In the genomic region with DNA sequence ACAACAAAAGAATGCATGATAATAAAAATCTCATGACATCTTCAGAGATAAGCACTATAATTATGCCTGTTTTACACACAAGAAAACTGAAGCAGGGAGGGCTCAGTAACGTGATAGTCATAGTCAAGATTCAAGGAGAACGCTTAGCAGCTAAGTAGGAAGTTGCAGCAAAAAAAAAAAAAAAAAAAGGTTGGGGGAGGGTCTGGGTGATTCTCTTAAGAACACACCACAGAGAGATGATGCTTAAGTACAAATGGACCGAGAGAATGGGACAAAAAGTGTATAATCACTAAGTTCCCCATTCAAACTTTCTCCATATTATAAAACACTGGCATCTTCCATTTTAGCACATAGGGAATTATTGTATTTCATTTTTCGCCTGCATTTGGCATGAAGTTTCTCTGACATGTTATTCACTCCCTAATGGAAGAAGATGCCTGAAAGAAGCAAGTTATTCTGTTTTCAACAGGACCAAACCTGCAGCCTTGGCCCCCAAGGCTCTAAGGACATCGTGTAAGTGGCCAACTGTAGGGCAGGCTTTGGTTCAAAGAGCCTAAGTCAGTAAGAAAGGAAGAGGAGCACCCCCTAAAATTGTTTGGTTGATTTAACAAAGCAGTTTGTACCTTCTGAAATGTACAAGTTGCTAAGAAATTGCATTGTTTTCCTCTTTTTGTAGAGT, we compare ENCODE assay signal across 12 cellular contexts.
"Had no signal": no experiment of that assay in that cellular context is flagged by ENCODE, and none has a peak within 500 bp of the region (broad histone marks: within the 10 kb centered on the region; RNA-seq: fewer than 3 reads in every experiment).

No MANE protein-coding gene starts in this region.

- H3K4me3 ChIP-seq: esophagus squamous epithelium, right lobe of liver, tibial nerve, vagina had no signal

- DNase-seq: activated CD4-positive, alpha-beta T cell treated with anti-CD3 and anti-CD28 coated beads for 4 hours; activated naive CD4-positive, alpha-beta T cell treated with Interleukin-2 at 50 U/mL for 16 hours; activated naive CD8-positive, alpha-beta T cell treated with anti-CD3 and anti-CD28 coated beads, Interleukin-2, amount 50 U/mL, for 24 hours; esophagus squamous epithelium; left colon; naive thymus-derived CD4-positive, alpha-beta T cell; nucleus accumbens; right lobe of liver; WERI-Rb-1 had no signal

- ATAC-seq: activated naive CD8-positive, alpha-beta T cell treated with anti-CD3 and anti-CD28 coated beads, Interleukin-2, amount 50 U/mL, for 24 hours; left colon; naive thymus-derived CD4-positive, alpha-beta T cell; stimulated activated memory B cell treated with anti-CD40 and anti-IgM and Interleukin-4, amounts not matched to agents 10 μg/mL and 1 μg/mL and 100 μg/mL, for 72 hours had no signal
